ENCODE assay signal across 11 cellular contexts in the genomic region with DNA sequence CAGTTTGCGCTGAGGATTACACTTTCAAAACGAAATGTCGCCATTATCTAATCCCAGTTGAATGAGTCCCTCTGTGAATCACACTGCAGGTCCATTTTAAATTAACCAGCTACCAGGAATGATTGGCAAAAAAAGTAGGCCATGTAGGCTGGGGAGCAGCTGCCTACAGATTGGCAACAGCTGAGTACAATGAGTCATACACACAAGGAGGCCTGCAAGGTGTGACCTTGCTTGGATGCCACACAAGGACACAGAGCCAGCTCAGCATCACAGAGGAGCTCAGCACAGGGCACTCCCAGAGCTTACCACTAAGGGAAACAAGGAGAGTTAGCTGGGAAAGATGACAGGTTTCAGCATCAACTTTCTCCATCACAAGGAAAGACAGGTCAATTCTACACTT. TPM values are rescaled to one million over a fixed set of nuclear protein-coding genes. Genes with fewer than 3 reads are reported as not detected.
A peak's percentile ranks its signal among the peaks of the same experiment; 100 is the strongest.
DNase-seq lines count a peak whose midpoint lies in the region; ATAC-seq, FAIRE-seq and TF ChIP-seq lines count a peak whose summit lies in the region.
"Had no signal": no experiment of that assay in that cellular context is flagged by ENCODE, and none has a peak within 500 bp of the region (broad histone marks: within the 10 kb centered on the region; RNA-seq: fewer than 3 reads in every experiment).

No MANE protein-coding gene starts in this region.

- no peaks in the 10 kb centered on the region for H3K36me3 ChIP-seq in pancreas

- peaks cover 1% of the 10 kb centered on the region for H3K36me3 Mint-ChIP-seq in progenitor cell of endocrine pancreas (ENCODE audit: insufficient read depth)

- no peaks in the 10 kb centered on the region for H3K9me3 Mint-ChIP-seq in progenitor cell of endocrine pancreas (ENCODE audit: low read depth)

- ATAC-seq in pancreas (peak; percentile 93 to 99 (median 95)), omental fat pad (ENCODE audit: low FRiP score) (no peak)

- H3K9me3 ChIP-seq in pancreas = no peaks in the 10 kb centered on the region

- peaks cover 30% of the 10 kb centered on the region for H3K4me1 Mint-ChIP-seq in progenitor cell of endocrine pancreas (ENCODE audit: low read depth)

- no peak for TF ChIP-seq CTCF in dorsolateral prefrontal cortex (IDR thresholded peaks at IDR 0.05 in 54 of 56, conservative IDR thresholded peaks at IDR 0.05 in 2 of 56; ENCODE audit: low read depth in 1 of 56, partially characterized antibody in 56 of 56)
- no peak for TF ChIP-seq CTCF in pancreas (IDR thresholded peaks at IDR 0.05)
- no peak for TF ChIP-seq CTCF in progenitor cell of endocrine pancreas (IDR thresholded peaks at IDR 0.05; ENCODE audit: unreplicated experiment)
- TF ChIP-seq CTCF in omental fat pad (IDR thresholded peaks at IDR 0.05) = no peak

- H3K4me3 Mint-ChIP-seq in progenitor cell of endocrine pancreas (ENCODE audit: low read depth) = no peak overlapping the region

- intact Hi-C loops in dorsolateral prefrontal cortex (cut with DNase I) = no loop called here
- intact Hi-C loops in pancreas (cut with DNase I) = no loop called here

- no peaks in the 10 kb centered on the region for H3K27me3 Mint-ChIP-seq in progenitor cell of endocrine pancreas

- no peaks in the 10 kb centered on the region for H3K27me3 ChIP-seq in dorsolateral prefrontal cortex
- no peaks in the 10 kb centered on the region for H3K27me3 ChIP-seq in pancreas

- no peak for FAIRE-seq in pancreas (lab: Jason Lieb, UNC)
- FAIRE-seq: A204.1 had no signal

- DNase-seq in NCI-H2227 (lab: John Stamatoyannopoulos, UW; ENCODE audit: unreplicated experiment) = peak; percentile 3
- DNase-seq in NCI-H2227 treated with DMSO at 0.1 percent for 48 hours (lab: John Stamatoyannopoulos, UW) = no peak
- DNase-seq in LoVo (ENCODE audit: low spot score) = peak; percentile 46
- peak in 6 of 10 donors; percentile 35 to 73 (median 62) for DNase-seq in dorsolateral prefrontal cortex
- peak in 4 of 6 donors; percentile 12 to 73 (median 56) for DNase-seq in pancreas
- DNase-seq in SKM-1 treated with dmso at 0.1 percent for 144 hours (lab: John Stamatoyannopoulos, UW; ENCODE audit: unreplicated experiment) = no peak
- DNase-seq in progenitor cell of endocrine pancreas (ENCODE audit: low spot score, unreplicated experiment) = no peak
- DNase-seq in omental fat pad (ENCODE audit: low spot score) = no peak
- DNase-seq: NCI-H1930 had no signal

- H3K4me3 ChIP-seq in dorsolateral prefrontal cortex (no peak overlapping the region), pancreas (no peak overlapping the region)
- H3K4me3 ChIP-seq: lung had no signal

- no peak overlapping the region for H3K27ac Mint-ChIP-seq in progenitor cell of endocrine pancreas

- H3K27ac ChIP-seq in dorsolateral prefrontal cortex (peak overlapping the region in 3 of 59 donors; percentile 5 to 8 (median 7)), pancreas (peak overlapping the region in 3 of 4 donors; percentile 30 to 64 (median 41))

- WGBS in pancreas, 2 donors = 47 to 74% methylated on average over 3 of the region's 3 CpGs

- H3K4me1 ChIP-seq in pancreas = no peaks in the 10 kb centered on the region

RNA-seq across cellular contexts. Expression of gene HAVCR1, which starts 12.9 kb away (rescaled TPM):
- total RNA-seq in dorsolateral prefrontal cortex = 1 to 10 TPM in 52 of 120 experiments, under 1 TPM in 52, not detected in 16; 0.28 to 4.1 (median 1.0) TPM
- total RNA-seq in pancreas = under 1 TPM in 1 of 6 donors, not detected in 5; 0.18 TPM
- not detected for polyA plus RNA-seq in pancreas
- total RNA-seq in progenitor cell of endocrine pancreas = 1.2 and 2.1 TPM in 2 replicates
- total RNA-seq in omental fat pad = 1 to 10 TPM in 2 of 4 donors, under 1 TPM in 1, not detected in 1; 0.19 to 2.2 (median 1.1) TPM

Comparison
In these comparisons a context has a peak if more than half of its experiments do, and no peak if none do; other contexts are left out.
1. DNase-seq: peak in NCI-H2227 (single experiment), LoVo (single experiment), dorsolateral prefrontal cortex (6 of 10) and pancreas (4 of 6); none in NCI-H2227 treated with DMSO at 0.1 percent for 48 hours (single experiment), SKM-1 treated with dmso at 0.1 percent for 144 hours (single experiment), progenitor cell of endocrine pancreas (single experiment) and omental fat pad (single experiment).